Comparison of ENCODE assay signal across 2 cellular contexts in the genomic region with DNA sequence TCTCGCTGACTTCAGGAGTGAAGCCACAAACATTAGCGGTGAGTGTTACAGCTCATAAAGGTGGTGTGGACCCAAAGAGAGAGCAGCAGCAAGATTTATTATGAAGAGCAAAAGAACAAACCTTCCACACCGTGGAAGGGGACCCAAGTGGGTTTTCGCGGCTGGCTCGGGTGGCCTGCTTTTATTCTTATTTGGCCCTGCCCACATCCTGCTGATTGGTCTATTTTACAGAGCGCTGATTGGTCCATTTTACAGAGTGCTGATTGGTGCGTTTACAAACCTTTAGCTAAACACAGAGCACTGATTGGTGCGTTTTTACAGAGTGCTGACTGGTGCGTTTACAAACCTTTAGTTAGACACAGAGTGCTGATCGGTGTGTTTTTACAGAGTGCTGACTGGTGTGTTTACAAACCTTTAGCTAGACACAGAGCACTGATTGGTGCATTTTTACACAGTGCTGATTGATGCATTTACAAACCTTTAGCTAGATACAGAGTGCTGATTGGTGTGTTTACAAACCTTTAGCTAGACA.
TF ChIP-seq lines count a peak whose summit lies in the region.

No MANE protein-coding gene starts in this region.

TF ChIP-seq in A549, 52 proteins besides CTCF, POLR2A, EP300 and RAD21:
- TF ChIP-seq MAFK (IDR thresholded peaks at IDR 0.05; ENCODE audit: partially characterized antibody): peak; percentile 79

TF ChIP-seq in K562, 482 proteins besides CTCF, POLR2A, EP300 and RAD21:
- TF ChIP-seq NFYB (IDR thresholded peaks at IDR 0.05; ENCODE audit: extremely low read depth, insufficient read length) (peak; percentile 57), C11orf30 (IDR thresholded peaks at IDR 0.05; ENCODE audit: low read depth) (peak; percentile 12; the same call in 1 of the 2 replicates), RBM25 (IDR thresholded peaks at IDR 0.05; ENCODE audit: low read depth, low read length, severe bottlenecking) (peak; percentile 32), ZNF316 (IDR thresholded peaks at IDR 0.05) (peak; percentile 70), ASH1L (IDR thresholded peaks at IDR 0.05; ENCODE audit: borderline replicate concordance, low read depth, partially characterized antibody) (peak; percentile 55)
- TF ChIP-seq, protein P1, sequence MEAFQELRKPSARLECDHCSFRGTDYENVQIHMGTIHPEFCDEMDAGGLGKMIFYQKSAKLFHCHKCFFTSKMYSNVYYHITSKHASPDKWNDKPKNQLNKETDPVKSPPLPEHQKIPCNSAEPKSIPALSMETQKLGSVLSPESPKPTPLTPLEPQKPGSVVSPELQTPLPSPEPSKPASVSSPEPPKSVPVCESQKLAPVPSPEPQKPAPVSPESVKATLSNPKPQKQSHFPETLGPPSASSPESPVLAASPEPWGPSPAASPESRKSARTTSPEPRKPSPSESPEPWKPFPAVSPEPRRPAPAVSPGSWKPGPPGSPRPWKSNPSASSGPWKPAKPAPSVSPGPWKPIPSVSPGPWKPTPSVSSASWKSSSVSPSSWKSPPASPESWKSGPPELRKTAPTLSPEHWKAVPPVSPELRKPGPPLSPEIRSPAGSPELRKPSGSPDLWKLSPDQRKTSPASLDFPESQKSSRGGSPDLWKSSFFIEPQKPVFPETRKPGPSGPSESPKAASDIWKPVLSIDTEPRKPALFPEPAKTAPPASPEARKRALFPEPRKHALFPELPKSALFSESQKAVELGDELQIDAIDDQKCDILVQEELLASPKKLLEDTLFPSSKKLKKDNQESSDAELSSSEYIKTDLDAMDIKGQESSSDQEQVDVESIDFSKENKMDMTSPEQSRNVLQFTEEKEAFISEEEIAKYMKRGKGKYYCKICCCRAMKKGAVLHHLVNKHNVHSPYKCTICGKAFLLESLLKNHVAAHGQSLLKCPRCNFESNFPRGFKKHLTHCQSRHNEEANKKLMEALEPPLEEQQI (IDR thresholded peaks at IDR 0.05): peak; percentile 44; the same call in 1 of the 2 replicates
